Comparison of ENCODE assay signal across 1 cellular context in genomic region chr17:64627797-64628196, GRCh38.
TF ChIP-seq lines count a peak whose summit lies in the region.

No MANE protein-coding gene starts in this region.

TF ChIP-seq in HepG2, 621 proteins besides CTCF, POLR2A, EP300 and RAD21 (continued from another document and continues in another):
- TF ChIP-seq ZMYM3 (CRISPR knock-in tag; IDR thresholded peaks at IDR 0.05): peak; percentile 59; the same call in 1 of the 2 replicates
- no peak for TF ChIP-seq POLR2G (IDR thresholded peaks at IDR 0.05; ENCODE audit: low read depth, low read length)
- no peak for TF ChIP-seq ZBTB7A (CRISPR knock-in tag; IDR thresholded peaks at IDR 0.05)
- TF ChIP-seq XBP1 (CRISPR knock-in tag; IDR thresholded peaks at IDR 0.05): no peak
- no peak for TF ChIP-seq PTBP1 (IDR thresholded peaks at IDR 0.05; ENCODE audit: low read depth, low read length, poor library complexity, severe bottlenecking)
- no peak for TF ChIP-seq PPARG (CRISPR knock-in tag; conservative IDR thresholded peaks at IDR 0.05)
- peak; percentile 40; the same call in 1 of the 2 replicates for TF ChIP-seq ZNF556 (CRISPR knock-in tag; IDR thresholded peaks at IDR 0.05; ENCODE audit: borderline replicate concordance)
- TF ChIP-seq ZNF275 (CRISPR knock-in tag; IDR thresholded peaks at IDR 0.05; ENCODE audit: borderline replicate concordance): no peak
- TF ChIP-seq U2AF1 (optimal IDR thresholded peaks at IDR 0.05; ENCODE audit: low read depth, low read length): no peak
- TF ChIP-seq ZNF724P (CRISPR knock-in tag; IDR thresholded peaks at IDR 0.05; ENCODE audit: borderline replicate concordance): 0 out of 2 replicates have a peak, but pooled peaks have one; percentile 31
- no peak for TF ChIP-seq UBTF (CRISPR knock-in tag; IDR thresholded peaks at IDR 0.05)
- TF ChIP-seq FLYWCH1 (CRISPR knock-in tag; IDR thresholded peaks at IDR 0.05): no peak
- no peak for TF ChIP-seq ZNF776 (CRISPR knock-in tag; IDR thresholded peaks at IDR 0.05)
- no peak for TF ChIP-seq ZKSCAN5 (CRISPR knock-in tag; IDR thresholded peaks at IDR 0.05)
- TF ChIP-seq BCL6 (CRISPR knock-in tag; IDR thresholded peaks at IDR 0.05): no peak
- no peak for TF ChIP-seq ARHGAP35 (CRISPR knock-in tag; IDR thresholded peaks at IDR 0.05; ENCODE audit: borderline replicate concordance)
- 0 out of 2 replicates have a peak, but pooled peaks have one; percentile 36 for TF ChIP-seq MEF2D (CRISPR knock-in tag; IDR thresholded peaks at IDR 0.05)
- no peak for TF ChIP-seq ZNF280B (CRISPR knock-in tag; IDR thresholded peaks at IDR 0.05; ENCODE audit: borderline replicate concordance)
- TF ChIP-seq SOX6 (IDR thresholded peaks at IDR 0.05): no peak
- 0 out of 2 replicates have a peak, but pooled peaks have one; percentile 23 for TF ChIP-seq SOX6 (CRISPR knock-in tag; IDR thresholded peaks at IDR 0.05)
- TF ChIP-seq ZHX2 (IDR thresholded peaks at IDR 0.05; ENCODE audit: low read depth): no peak
- no peak for TF ChIP-seq ZHX2 (CRISPR knock-in tag; IDR thresholded peaks at IDR 0.05; ENCODE audit: borderline replicate concordance)
- peak; percentile 92 for TF ChIP-seq HNF4A (CRISPR knock-in tag; IDR thresholded peaks at IDR 0.05)
- TF ChIP-seq BCLAF1 (IDR thresholded peaks at IDR 0.05): no peak
- TF ChIP-seq ZNF567 (CRISPR knock-in tag; IDR thresholded peaks at IDR 0.05; ENCODE audit: borderline replicate concordance): no peak
- no peak for TF ChIP-seq LCORL (IDR thresholded peaks at IDR 0.05)
- TF ChIP-seq LCORL (CRISPR knock-in tag; IDR thresholded peaks at IDR 0.05): 0 out of 2 replicates have a peak, but pooled peaks have one; percentile 23
- TF ChIP-seq MAX (IDR thresholded peaks at IDR 0.05): no peak
- peak; percentile 98; the same call in 1 of the 2 replicates for TF ChIP-seq HOMEZ (CRISPR knock-in tag; IDR thresholded peaks at IDR 0.05; ENCODE audit: low read depth)
- TF ChIP-seq SUZ12 (IDR thresholded peaks at IDR 0.05; ENCODE audit: low read depth, low read length): no peak
- TF ChIP-seq DNMT1 (CRISPR knock-in tag; IDR thresholded peaks at IDR 0.05): no peak
- TF ChIP-seq KLF9 (CRISPR knock-in tag; IDR thresholded peaks at IDR 0.05; ENCODE audit: low read depth): no peak
- peak; percentile 80 for TF ChIP-seq PITX1 (CRISPR knock-in tag; IDR thresholded peaks at IDR 0.05)
- TF ChIP-seq ELF3 (CRISPR knock-in tag; IDR thresholded peaks at IDR 0.05): peak; percentile 59; the same call in 1 of the 2 replicates
- TF ChIP-seq MAFK (conservative IDR thresholded peaks at IDR 0.05 in 1 of 2, IDR thresholded peaks at IDR 0.05 in 1 of 2; ENCODE audit: low read length in 2 of 2): no peak
- no peak for TF ChIP-seq CREM (IDR thresholded peaks at IDR 0.05)
- no peak for TF ChIP-seq CREM (CRISPR knock-in tag; IDR thresholded peaks at IDR 0.05)
- 0 out of 2 replicates have a peak, but pooled peaks have one; percentile 59 for TF ChIP-seq ZNF772 (CRISPR knock-in tag; IDR thresholded peaks at IDR 0.05)
- no peak for TF ChIP-seq ZSCAN21 (CRISPR knock-in tag; IDR thresholded peaks at IDR 0.05; ENCODE audit: borderline replicate concordance)
- peak; percentile 50 for TF ChIP-seq TCF7 (IDR thresholded peaks at IDR 0.05; ENCODE audit: low read depth)
- 0 out of 2 replicates have a peak, but pooled peaks have one; percentile 47 for TF ChIP-seq HNF1B (CRISPR knock-in tag; IDR thresholded peaks at IDR 0.05)
- TF ChIP-seq HOXA3 (CRISPR knock-in tag; IDR thresholded peaks at IDR 0.05): 0 out of 2 replicates have a peak, but pooled peaks have one; percentile 46
- no peak for TF ChIP-seq HES4 (CRISPR knock-in tag; IDR thresholded peaks at IDR 0.05; ENCODE audit: borderline replicate concordance)
- TF ChIP-seq GZF1 (CRISPR knock-in tag; IDR thresholded peaks at IDR 0.05): no peak
- TF ChIP-seq ZFP91 (CRISPR knock-in tag; IDR thresholded peaks at IDR 0.05; ENCODE audit: borderline replicate concordance): no peak
- TF ChIP-seq ZNF343 (CRISPR knock-in tag; IDR thresholded peaks at IDR 0.05): no peak
- no peak for TF ChIP-seq FOXK2 (IDR thresholded peaks at IDR 0.05)
- no peak for TF ChIP-seq ASH2L (IDR thresholded peaks at IDR 0.05; ENCODE audit: insufficient read length, low read depth, low read length)
- TF ChIP-seq RBM22 (optimal IDR thresholded peaks at IDR 0.05; ENCODE audit: low read length): no peak
- no peak for TF ChIP-seq ZNF260 (CRISPR knock-in tag; IDR thresholded peaks at IDR 0.05; ENCODE audit: borderline replicate concordance, low read depth)
